10 cellular contexts compared by ENCODE assay signal in the genomic region with DNA sequence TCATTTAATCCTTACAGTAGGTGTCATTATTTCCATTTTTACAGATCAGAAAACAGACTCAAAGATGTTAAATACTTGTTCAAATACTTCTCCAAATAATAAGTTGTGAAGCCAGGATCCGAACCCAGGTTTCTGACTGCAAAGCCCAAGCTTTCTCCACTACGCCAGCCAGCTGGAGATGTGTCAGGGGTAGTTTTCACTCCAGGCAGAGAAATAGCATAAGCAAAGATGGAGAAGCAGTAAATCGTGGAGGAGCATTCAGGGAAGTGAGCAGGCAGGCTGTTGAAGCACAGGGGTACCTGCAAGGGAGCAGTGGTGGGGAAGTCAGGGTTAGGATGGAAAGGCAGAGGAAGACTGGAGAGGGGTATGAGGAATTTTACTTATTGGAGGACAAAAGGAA. TPM values are rescaled to one million over a fixed set of nuclear protein-coding genes. Genes with fewer than 3 reads are reported as not detected.
DNase-seq lines count a peak whose midpoint lies in the region; ATAC-seq, FAIRE-seq and TF ChIP-seq lines count a peak whose summit lies in the region.
"Had no signal": no experiment of that assay in that cellular context is flagged by ENCODE, and none has a peak within 500 bp of the region (broad histone marks: within the 10 kb centered on the region; RNA-seq: fewer than 3 reads in every experiment).

No MANE protein-coding gene starts in this region.

- TF ChIP-seq CTCF in right atrium auricular region (IDR thresholded peaks at IDR 0.05), result no peak
- TF ChIP-seq CTCF in dorsolateral prefrontal cortex (IDR thresholded peaks at IDR 0.05 in 54 of 56, conservative IDR thresholded peaks at IDR 0.05 in 2 of 56; ENCODE audit: low read depth in 1 of 56, partially characterized antibody in 56 of 56), result no peak
- no peak for TF ChIP-seq CTCF in vagina (IDR thresholded peaks at IDR 0.05)
- TF ChIP-seq CTCF in GM20000 (IDR thresholded peaks at IDR 0.05; ENCODE audit: extremely low read depth, missing control alignments), result no peak

- intact Hi-C loops in left ventricle myocardium superior (cut with micrococcal nuclease), result no loop called here
- intact Hi-C loops in dorsolateral prefrontal cortex (cut with DNase I), result loop anchor here in 1 of 2 donors (10.0 kb wide), 1 partner anchor 244 kb away; no protein-coding TSS in a partner anchor
- intact Hi-C loops in vagina (cut with DNase I), result loop anchor here (2.0 to 5.0 kb wide), 2 partner anchors 37 to 70 kb away; a partner anchor contains a TSS

- ATAC-seq in left ventricle myocardium superior, result no peak

- H3K9me3 ChIP-seq in right atrium auricular region (no peaks in the 10 kb centered on the region), mucosa of rectum (ENCODE audit: control insufficient read depth in 2 of 2, low read length in 2 of 2) (no peaks in the 10 kb centered on the region), vagina (no peaks in the 10 kb centered on the region)
- H3K9me3 ChIP-seq: BE2C had no signal

- H3K4me1 ChIP-seq in right atrium auricular region (peaks cover 0 to 73% of the 10 kb centered on the region in 2 donors), mucosa of rectum (ENCODE audit: control insufficient read depth in 2 of 2, insufficient read depth in 2 of 2, low read length in 2 of 2) (peaks cover 55 to 65% of the 10 kb centered on the region in 2 donors), vagina (peaks cover 71% of the 10 kb centered on the region)

- DNase-seq in right atrium auricular region (ENCODE audit: low spot score) (no peak), left ventricle myocardium superior (no peak), dorsolateral prefrontal cortex (no peak), vagina (ENCODE audit: extremely low spot score in 2 of 2) (no peak), GM20000 (ENCODE audit: low spot score) (no peak), NCI-H510A (lab: John Stamatoyannopoulos, UW) (no peak), GM19239 (ENCODE audit: insufficient read length, low spot score) (no peak)

- H3K9ac ChIP-seq in mucosa of rectum (ENCODE audit: low read depth in 1 of 2, low read length in 2 of 2), result peak overlapping the region in 1 of 2 donors; percentile 4

- peak overlapping the region; percentile 96 to 98 for H3K27ac ChIP-seq in right atrium auricular region
- H3K27ac ChIP-seq in dorsolateral prefrontal cortex, result peak overlapping the region in 29 of 59 donors; percentile 2 to 98 (median 53)
- H3K27ac ChIP-seq in mucosa of rectum (ENCODE audit: low read depth in 2 of 2, low read length in 2 of 2), result peak overlapping the region; percentile 69 to 98
- H3K27ac ChIP-seq in vagina, result peak overlapping the region; percentile 89

- H3K4me3 ChIP-seq in right atrium auricular region (peak overlapping the region; percentile 78 to 97), dorsolateral prefrontal cortex (peak overlapping the region in 46 of 59 donors; percentile 12 to 98 (median 82)), mucosa of rectum (ENCODE audit: low read length in 2 of 2) (peak overlapping the region in 1 of 2 donors; percentile 94), vagina (peak overlapping the region; percentile 84 to 92)

- no peaks in the 10 kb centered on the region for H3K27me3 ChIP-seq in right atrium auricular region
- no peaks in the 10 kb centered on the region for H3K27me3 ChIP-seq in dorsolateral prefrontal cortex
- H3K27me3 ChIP-seq in mucosa of rectum (ENCODE audit: control insufficient read depth in 2 of 2, insufficient read depth in 2 of 2, low read length in 2 of 2), result no peaks in the 10 kb centered on the region
- no peaks in the 10 kb centered on the region for H3K27me3 ChIP-seq in vagina
- H3K27me3 ChIP-seq: BE2C had no signal

- TF ChIP-seq POLR2A in vagina (IDR thresholded peaks at IDR 0.05), result no peak

- peaks cover 20% of the 10 kb centered on the region for H3K36me3 ChIP-seq in right atrium auricular region
- peaks cover 15% of the 10 kb centered on the region in 2 donors for H3K36me3 ChIP-seq in mucosa of rectum (ENCODE audit: control insufficient read depth in 2 of 2, insufficient read depth in 2 of 2, low read length in 2 of 2)
- H3K36me3 ChIP-seq in vagina, result peaks cover 0 to 18% of the 10 kb centered on the region in 2 donors

- FAIRE-seq in GM19239 (lab: Jason Lieb, UNC), result no peak
- FAIRE-seq: colon had no signal

RNA-seq across cellular contexts. Expression of a gene that starts 2.9 kb away (rescaled TPM):
- total RNA-seq in right atrium auricular region, result 100 to 1,000 TPM; 273 to 370 TPM
- 243 TPM for total RNA-seq in left ventricle myocardium superior
- 100 to 1,000 TPM in 81 of 120 experiments, 10 to 100 TPM in 39; 65.1 to 206 (median 112) TPM for total RNA-seq in dorsolateral prefrontal cortex
- total RNA-seq in vagina, result 268 TPM

RNA-seq across cellular contexts. Expression of a gene that starts 3.4 kb away (rescaled TPM):
- total RNA-seq in right atrium auricular region, result 10 to 100 TPM; 34.6 to 48.5 TPM
- 19.4 TPM for total RNA-seq in left ventricle myocardium superior
- 10 to 100 TPM; 30.1 to 53.9 (median 40.9) TPM for total RNA-seq in dorsolateral prefrontal cortex
- 35.1 TPM for total RNA-seq in vagina

RNA-seq across cellular contexts. Expression of a gene that starts 19.9 kb away (rescaled TPM):
- total RNA-seq in right atrium auricular region, result 10 to 100 TPM; 64.1 to 76.3 TPM
- total RNA-seq in left ventricle myocardium superior, result 90.2 TPM
- total RNA-seq in dorsolateral prefrontal cortex, result 100 to 1,000 TPM in 98 of 120 experiments, 10 to 100 TPM in 22; 79.3 to 156 (median 112) TPM
- 77.3 TPM for total RNA-seq in vagina

RNA-seq across cellular contexts. Expression of a gene that starts 20.0 kb away (rescaled TPM):
- total RNA-seq in right atrium auricular region, result 10 to 100 TPM; 21.3 to 25.7 TPM
- 32.4 TPM for total RNA-seq in left ventricle myocardium superior
- total RNA-seq in dorsolateral prefrontal cortex, result 10 to 100 TPM; 30.0 to 52.9 (median 38.4) TPM
- 16.2 TPM for total RNA-seq in vagina

RNA-seq across cellular contexts. Expression of a gene that starts 25.0 kb away (rescaled TPM):
- total RNA-seq in right atrium auricular region (not detected), left ventricle myocardium superior (not detected), dorsolateral prefrontal cortex (1 to 10 TPM in 17 of 120 experiments, under 1 TPM in 5, not detected in 98; 0.68 to 8.6 (median 1.2) TPM), vagina (not detected)
